ENCODE assay signal across 28 cellular contexts in genomic region chrX:74162199-74162598, GRCh38.
"Had no signal": no experiment of that assay in that cellular context is flagged by ENCODE, and none has a peak within 500 bp of the region (broad histone marks: within the 10 kb centered on the region; RNA-seq: fewer than 3 reads in every experiment).

No MANE protein-coding gene starts in this region.

- FAIRE-seq: urothelium cell line had no signal

- H3K9me3 Mint-ChIP-seq: stimulated activated effector memory CD8-positive, alpha-beta T cell treated with anti-CD3 and anti-CD28 coated beads, Interleukin-12 subunit alpha, Interleukin-12 subunit beta, amount 100 ng/mL, for 72 hours; stimulated activated memory B cell treated with anti-CD40 and anti-IgM and Interleukin-4, amounts not matched to agents 10 μg/mL and 1 μg/mL and 100 μg/mL, for 72 hours; stimulated activated naive CD8-positive, alpha-beta T cell treated with anti-CD3 and anti-CD28 coated beads, Interleukin-15, amount 100 ng/mL, for 72 hours; stimulated activated naive CD8-positive, alpha-beta T cell treated with anti-CD3 and anti-CD28 coated beads, Interleukin-15, Interleukin-2, amounts not matched to agents 100 ng/mL and 50 ng/mL, for 24 hours had no signal

- H3K4me1 ChIP-seq: stomach, suprapubic skin, testis, thyroid gland, tibial artery, tibial nerve, transverse colon, upper lobe of left lung, upper lobe of right lung, uterus, vagina had no signal

- H3K27ac Mint-ChIP-seq: stimulated activated effector memory CD8-positive, alpha-beta T cell treated with anti-CD3 and anti-CD28 coated beads, Interleukin-12 subunit alpha, Interleukin-12 subunit beta, amount 100 ng/mL, for 72 hours; stimulated activated memory B cell treated with anti-CD40 and anti-IgM and Interleukin-4, amounts not matched to agents 10 μg/mL and 1 μg/mL and 100 μg/mL, for 72 hours; stimulated activated naive B cell treated with anti-CD40 and anti-IgM and Interleukin-4, amounts not matched to agents 10 μg/mL and 1 μg/mL and 100 μg/mL, for 72 hours; stimulated activated naive CD8-positive, alpha-beta T cell treated with anti-CD3 and anti-CD28 coated beads, Interleukin-15, Interleukin-2, amounts not matched to agents 100 ng/mL and 50 ng/mL, for 24 hours; type B pancreatic cell had no signal

- H3K36me3 Mint-ChIP-seq: stimulated activated effector memory CD8-positive, alpha-beta T cell treated with anti-CD3 and anti-CD28 coated beads, Interleukin-12 subunit alpha, Interleukin-12 subunit beta, amount 100 ng/mL, for 72 hours had no signal

- ATAC-seq: stimulated activated effector memory CD8-positive, alpha-beta T cell treated with anti-CD3 and anti-CD28 coated beads, Interleukin-12 subunit alpha, Interleukin-12 subunit beta, amount 100 ng/mL, for 72 hours; stimulated activated memory B cell treated with anti-CD40 and anti-IgM and Interleukin-4, amounts not matched to agents 10 μg/mL and 1 μg/mL and 100 μg/mL, for 72 hours; stimulated activated naive B cell treated with anti-CD40 and anti-IgM and Interleukin-4, amounts not matched to agents 10 μg/mL and 1 μg/mL and 100 μg/mL, for 72 hours; stimulated activated naive CD8-positive, alpha-beta T cell treated with anti-CD3 and anti-CD28 coated beads, Interleukin-15, amount 100 ng/mL, for 72 hours; stimulated activated naive CD8-positive, alpha-beta T cell treated with anti-CD3 and anti-CD28 coated beads, Interleukin-15, Interleukin-2, amounts not matched to agents 100 U/mL and 50 U/mL, for 24 hours; upper lobe of right lung had no signal

- H3K36me3 ChIP-seq: suprapubic skin, thoracic aorta, thyroid gland, transverse colon, upper lobe of left lung, upper lobe of right lung, uterus, vagina had no signal

- H3K27me3 ChIP-seq: stomach, suprapubic skin, testis, thyroid gland, tibial artery, tibial nerve, transverse colon, upper lobe of left lung, upper lobe of right lung, uterus, vagina had no signal

- H3K27ac ChIP-seq: stomach, suprapubic skin, testis, thoracic aorta, thyroid gland, tibial artery, tibial nerve, transverse colon, upper lobe of left lung, upper lobe of right lung, uterus, vagina had no signal

- H3K9me3 ChIP-seq: suprapubic skin, testis, thoracic aorta, thyroid gland, transverse colon, upper lobe of left lung, upper lobe of right lung, uterus, vagina had no signal

- DNase-seq: stimulated activated CD4-positive, alpha-beta T cell treated with anti-CD3 and anti-CD28 coated beads, Interleukin-2, amount 100 ng/mL, for 48 hours; stimulated activated CD4-positive, alpha-beta T cell treated with anti-CD3 and anti-CD28 coated beads, Interleukin-4, amount 100 ng/mL, for 1 hour; stimulated activated CD4-positive, alpha-beta T cell treated with anti-CD3 and anti-CD28 coated beads, Interleukin-4, amount 100 ng/mL, for 24 hours; stimulated activated CD4-positive, alpha-beta T cell treated with anti-CD3 and anti-CD28 coated beads, Interleukin-4, amount 100 ng/mL, for 4 hours; stimulated activated CD8-positive, alpha-beta memory T cell treated with anti-CD3 and anti-CD28 coated beads, Interleukin-4, amount 100 ng/mL, for 48 hours; stimulated activated naive B cell treated with anti-CD40 and anti-IgM and Interleukin-4, amounts not matched to agents 10 μg/mL and 1 μg/mL and 100 μg/mL, for 72 hours; stimulated activated naive CD4-positive, alpha-beta T cell; stimulated activated naive CD4-positive, alpha-beta T cell treated with Interleukin-2 at 50 U/mL for 16 hours; stimulated activated naive CD8-positive, alpha-beta T cell treated with anti-CD3 and anti-CD28 coated beads, Interleukin-15, amount 100 ng/mL, for 72 hours; stimulated activated naive CD8-positive, alpha-beta T cell treated with anti-CD3 and anti-CD28 coated beads, Interleukin-15, Interleukin-2, amounts not matched to agents 100 U/mL and 50 U/mL, for 24 hours; stomach; substantia nigra; testis; thyroid gland; tibial artery; transverse colon; upper lobe of right lung; uterus had no signal

- H3K4me3 ChIP-seq: stomach, suprapubic skin, testis, thoracic aorta, thyroid gland, tibial artery, tibial nerve, transverse colon, upper lobe of left lung, upper lobe of right lung, uterus, vagina had no signal
